24 cellular contexts compared by ENCODE assay signal in genomic region chr4:10034136-10034535, GRCh38. TPM values are rescaled to one million over a fixed set of nuclear protein-coding genes. Genes with fewer than 3 reads are reported as not detected.
DNase-seq lines count a peak whose midpoint lies in the region; FAIRE-seq and TF ChIP-seq lines count a peak whose summit lies in the region.
"Had no signal": no experiment of that assay in that cellular context is flagged by ENCODE, and none has a peak within 500 bp of the region (broad histone marks: within the 10 kb centered on the region; RNA-seq: fewer than 3 reads in every experiment).

No MANE protein-coding gene starts in this region.

- no peak for FAIRE-seq in GM12892 (lab: Jason Lieb, UNC)
- FAIRE-seq: astrocyte, frontal cortex, H1, keratinocyte had no signal

- WGBS in smooth muscle cell (ENCODE audit: low lambda C conversion rate) = 91% methylated on average over 10 of the region's 10 CpGs

- H2AFZ ChIP-seq in fibroblast of lung (ENCODE audit: low read length) (no peak overlapping the region), smooth muscle cell (ENCODE audit: low read depth) (no peak overlapping the region)
- H2AFZ ChIP-seq: parathyroid adenoma had no signal

- no peaks in the 10 kb centered on the region for H3K9me3 ChIP-seq in DOHH2 (ENCODE audit: control insufficient read depth, insufficient read depth, low read length)
- no peaks in the 10 kb centered on the region for H3K9me3 ChIP-seq in fibroblast of lung (ENCODE audit: control insufficient read depth, insufficient read depth, low read depth, low read length)
- no peaks in the 10 kb centered on the region for H3K9me3 ChIP-seq in smooth muscle cell (replicated peaks; ENCODE audit: low read depth)
- H3K9me3 ChIP-seq: Peyer's patch, right lobe of liver had no signal

- H3K27me3 ChIP-seq in DOHH2 (ENCODE audit: control insufficient read depth, low read length) = no peaks in the 10 kb centered on the region
- no peaks in the 10 kb centered on the region for H3K27me3 ChIP-seq in fibroblast of lung (ENCODE audit: control insufficient read depth, insufficient read depth, low read length)
- no peaks in the 10 kb centered on the region for H3K27me3 ChIP-seq in smooth muscle cell (ENCODE audit: low read depth)
- H3K27me3 ChIP-seq: Peyer's patch, right lobe of liver had no signal

- H3K9ac ChIP-seq in fibroblast of lung (ENCODE audit: insufficient read depth, low read length) (no peak overlapping the region), smooth muscle cell (ENCODE audit: low read depth) (no peak overlapping the region)
- H3K9ac ChIP-seq: parathyroid adenoma had no signal

- H3K27ac ChIP-seq in DOHH2 (ENCODE audit: low read depth, low read length) (peak overlapping the region; percentile 74), fibroblast of lung (ENCODE audit: insufficient read depth, low read length) (peak overlapping the region; percentile 63), smooth muscle cell (ENCODE audit: low read depth) (no peak overlapping the region)
- H3K27ac ChIP-seq: parathyroid adenoma had no signal

- H3K4me3 ChIP-seq in DOHH2 (ENCODE audit: low read length) (peak overlapping the region; percentile 48; the same call in 1 of the 2 replicates), fibroblast of lung (replicated peaks in 1 of 4; ENCODE audit: control extremely low read depth in 1 of 4, insufficient read depth in 1 of 4, low read depth in 3 of 4, low read length in 4 of 4) (no peak overlapping the region), smooth muscle cell (no peak overlapping the region)
- H3K4me3 ChIP-seq: Peyer's patch, right lobe of liver had no signal

- H3K79me2 ChIP-seq in DOHH2 (ENCODE audit: control insufficient read depth, low read length) (no peaks in the 10 kb centered on the region), fibroblast of lung (ENCODE audit: control insufficient read depth, insufficient read depth, low read length) (no peaks in the 10 kb centered on the region), smooth muscle cell (ENCODE audit: low read depth) (no peaks in the 10 kb centered on the region)
- H3K79me2 ChIP-seq: parathyroid adenoma had no signal

- no peak for TF ChIP-seq POLR2A in GM12892 (IDR thresholded peaks at IDR 0.05; ENCODE audit: low read depth, low read length)

- peaks cover 8% of the 10 kb centered on the region; the same call in 1 of the 2 replicates for H3F3A ChIP-seq in DOHH2 (ENCODE audit: control insufficient read depth, insufficient read depth)
- peaks cover 14% of the 10 kb centered on the region for H3F3A ChIP-seq in smooth muscle cell (ENCODE audit: low read depth)

- H3K4me2 ChIP-seq in DOHH2 (ENCODE audit: low read length) (peak overlapping the region; percentile 81), fibroblast of lung (ENCODE audit: extremely low read depth, insufficient read depth, low read length) (no peak overlapping the region), smooth muscle cell (peak overlapping the region; percentile 28)

- no peak for TF ChIP-seq CTCF in DOHH2 (IDR thresholded peaks at IDR 0.05; ENCODE audit: low read depth, low read length, poor library complexity, severe bottlenecking)
- TF ChIP-seq CTCF in fibroblast of lung (conservative IDR thresholded peaks at IDR 0.05 in 1 of 2, IDR thresholded peaks at IDR 0.05 in 1 of 2; ENCODE audit: low read depth in 1 of 2, low read length in 2 of 2) = no peak
- TF ChIP-seq CTCF in smooth muscle cell (IDR thresholded peaks at IDR 0.05; ENCODE audit: borderline replicate concordance, insufficient read depth, poor library complexity, severe bottlenecking) = no peak

- DNase-seq in NCI-H82 (lab: John Stamatoyannopoulos, UW) = peak; percentile 11
- DNase-seq in NCI-H82 treated with DMSO at 0.1 percent for 48 hours (lab: John Stamatoyannopoulos, UW; ENCODE audit: unreplicated experiment) = no peak
- peak in 1 of 2 donors; percentile 16 for DNase-seq in fibroblast of lung (ENCODE audit: low read depth in 2 of 2)
- DNase-seq in smooth muscle cell (lab: John Stamatoyannopoulos, UW; ENCODE audit: unreplicated experiment) = no peak
- DNase-seq in stimulated activated CD4-positive, alpha-beta T cell treated with anti-CD3 and anti-CD28 coated beads, Interleukin-4, amount 100 ng/mL, for 1 hour = no peak
- no peak for DNase-seq in GM12892 (ENCODE audit: insufficient read length)
- no peak for DNase-seq in DMS153 (lab: John Stamatoyannopoulos, UW)
- DNase-seq: 8988T; activated CD4-positive, alpha-beta T cell treated with anti-CD3 and anti-CD28 coated beads, Interleukin-2, amount 10 ng/mL, durations not matched to agents 7 days and 5 days; activated CD8-positive, alpha-beta memory T cell treated with anti-CD3 and anti-CD28 coated beads, Interleukin-2, amount 10 ng/mL, durations not matched to agents 7 days and 5 days; effector CD4-positive, alpha-beta T cell; naive thymus-derived CD4-positive, alpha-beta T cell; NCI-H1105; NCI-H2081; NK-92 treated with Interleukin-12 subunit alpha and Interleukin-12 subunit beta, amount 100 ng/mL, for 24 hours; right lobe of liver; T-helper 2 cell had no signal

- H3K9me2 ChIP-seq in DOHH2 (replicated peaks; ENCODE audit: control insufficient read depth, low read length) = no peaks in the 10 kb centered on the region

- H3K36me3 ChIP-seq in DOHH2 (ENCODE audit: control insufficient read depth, low read length) = no peaks in the 10 kb centered on the region
- H3K36me3 ChIP-seq in fibroblast of lung (ENCODE audit: control insufficient read depth, insufficient read depth, low read length) = no peaks in the 10 kb centered on the region
- H3K36me3 ChIP-seq in smooth muscle cell (ENCODE audit: low read depth) = no peaks in the 10 kb centered on the region
- H3K36me3 ChIP-seq: Peyer's patch, right lobe of liver had no signal

- H4K20me1 ChIP-seq in DOHH2 (ENCODE audit: control insufficient read depth, insufficient read depth, low read depth, low read length) (no peaks in the 10 kb centered on the region), fibroblast of lung (ENCODE audit: control insufficient read depth, extremely low read depth, insufficient read depth, low read length) (no peaks in the 10 kb centered on the region), smooth muscle cell (ENCODE audit: low read depth) (no peaks in the 10 kb centered on the region)

- H3K4me1 ChIP-seq in DOHH2 (ENCODE audit: control insufficient read depth, low read length) = peaks cover 42% of the 10 kb centered on the region
- peaks cover 13% of the 10 kb centered on the region for H3K4me1 ChIP-seq in fibroblast of lung (ENCODE audit: control insufficient read depth, extremely low read depth, insufficient read depth, low read length)
- peaks cover 13% of the 10 kb centered on the region for H3K4me1 ChIP-seq in smooth muscle cell (ENCODE audit: low read depth)

RNA-seq across cellular contexts. Expression of gene SLC2A9, which starts 12.8 kb away (rescaled TPM):
- total RNA-seq in fibroblast of lung (2.3 and 2.8 TPM in 2 replicates), smooth muscle cell (2.2 and 3.5 TPM in 2 replicates)
- polyA plus RNA-seq in fibroblast of lung (1.8 and 3.9 TPM in 2 replicates), smooth muscle cell (1.3 and 3.2 TPM in 2 replicates)
- polyA plus RNA-seq in fibroblast of lung (2012) = 2.3 and 3.6 TPM in 2 replicates
- 2.8 and 14.6 TPM in 2 replicates for polyA minus RNA-seq in fibroblast of lung (ENCODE audit: low replicate concordance)
- polyA plus RNA-seq in GM12892 (2012; ENCODE audit: missing spikeins) = 3.6 TPM
